Comparison of ENCODE assay signal across 1 cellular context in the genomic region with DNA sequence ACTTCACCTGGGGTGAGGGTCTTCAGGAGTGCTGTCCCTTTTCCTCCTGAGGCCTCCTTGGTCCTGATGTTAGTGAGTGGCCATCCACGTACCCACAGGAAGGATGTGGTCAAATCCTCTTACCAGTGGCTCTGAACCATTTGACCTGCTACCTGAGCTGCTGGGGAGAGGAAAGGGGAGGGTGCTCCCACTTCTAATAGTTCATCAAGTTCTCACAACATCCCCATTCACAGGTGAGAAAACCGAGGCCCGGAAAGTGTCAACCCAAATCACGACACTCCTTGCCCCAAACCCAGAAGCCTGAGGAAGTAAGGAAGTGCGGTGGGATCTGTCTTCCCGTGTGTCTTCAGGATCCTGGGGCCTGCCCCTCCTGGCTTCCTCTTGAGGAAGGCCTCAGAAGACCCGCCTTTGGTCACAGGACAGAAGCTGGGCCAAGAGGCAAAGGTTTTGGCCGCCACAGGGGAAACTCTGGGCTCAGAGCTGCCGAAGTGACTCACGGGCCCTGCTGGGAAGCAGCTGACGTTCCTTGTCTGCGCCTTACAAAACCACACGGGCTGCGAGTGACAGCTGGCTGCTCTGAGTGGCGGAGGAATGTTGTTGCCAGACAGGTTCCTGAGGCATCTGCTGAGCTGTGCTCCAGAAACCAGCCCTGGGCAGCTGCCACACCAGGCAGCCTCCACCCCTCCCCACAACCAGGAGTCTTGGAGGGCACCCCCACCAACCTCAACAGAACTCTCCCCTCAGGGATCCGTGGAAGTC.
TF ChIP-seq lines count a peak whose summit lies in the region.

No MANE protein-coding gene starts in this region.

TF ChIP-seq in IMR-90, 13 proteins besides CTCF, POLR2A, EP300 and RAD21:
- TF ChIP-seq, protein P1, sequence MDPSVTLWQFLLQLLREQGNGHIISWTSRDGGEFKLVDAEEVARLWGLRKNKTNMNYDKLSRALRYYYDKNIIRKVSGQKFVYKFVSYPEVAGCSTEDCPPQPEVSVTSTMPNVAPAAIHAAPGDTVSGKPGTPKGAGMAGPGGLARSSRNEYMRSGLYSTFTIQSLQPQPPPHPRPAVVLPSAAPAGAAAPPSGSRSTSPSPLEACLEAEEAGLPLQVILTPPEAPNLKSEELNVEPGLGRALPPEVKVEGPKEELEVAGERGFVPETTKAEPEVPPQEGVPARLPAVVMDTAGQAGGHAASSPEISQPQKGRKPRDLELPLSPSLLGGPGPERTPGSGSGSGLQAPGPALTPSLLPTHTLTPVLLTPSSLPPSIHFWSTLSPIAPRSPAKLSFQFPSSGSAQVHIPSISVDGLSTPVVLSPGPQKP (IDR thresholded peaks at IDR 0.05; ENCODE audit: borderline replicate concordance, low read depth, low read length), result no peak
- TF ChIP-seq CEBPB (IDR thresholded peaks at IDR 0.05; ENCODE audit: low read depth, low read length) (peak; percentile 62), SMC3 (IDR thresholded peaks at IDR 0.05; ENCODE audit: low read depth, low read length) (no peak), FOS (IDR thresholded peaks at IDR 0.05; ENCODE audit: low read depth, low read length) (peak; percentile 83), MXI1 (IDR thresholded peaks at IDR 0.05; ENCODE audit: borderline replicate concordance, low read depth, low read length) (no peak), MAFK (IDR thresholded peaks at IDR 0.05; ENCODE audit: low read depth, low read length) (no peak; the same call in 1 of the 2 replicates), MAZ (IDR thresholded peaks at IDR 0.05; ENCODE audit: borderline replicate concordance, low read depth, low read length) (peak; percentile 56; the same call in 1 of the 2 replicates), RFX5 (IDR thresholded peaks at IDR 0.05; ENCODE audit: low read depth, low read length) (no peak), RCOR1 (IDR thresholded peaks at IDR 0.05; ENCODE audit: insufficient replicate concordance, low read length) (peak; percentile 67), NFE2L2 (IDR thresholded peaks at IDR 0.05; ENCODE audit: low read depth, low read length) (no peak), CHD1 (IDR thresholded peaks at IDR 0.05; ENCODE audit: low read depth, low read length) (no peak), BHLHE40 (IDR thresholded peaks at IDR 0.05; ENCODE audit: low read depth, low read length) (peak; percentile 84)
- TF ChIP-seq, protein P2, sequence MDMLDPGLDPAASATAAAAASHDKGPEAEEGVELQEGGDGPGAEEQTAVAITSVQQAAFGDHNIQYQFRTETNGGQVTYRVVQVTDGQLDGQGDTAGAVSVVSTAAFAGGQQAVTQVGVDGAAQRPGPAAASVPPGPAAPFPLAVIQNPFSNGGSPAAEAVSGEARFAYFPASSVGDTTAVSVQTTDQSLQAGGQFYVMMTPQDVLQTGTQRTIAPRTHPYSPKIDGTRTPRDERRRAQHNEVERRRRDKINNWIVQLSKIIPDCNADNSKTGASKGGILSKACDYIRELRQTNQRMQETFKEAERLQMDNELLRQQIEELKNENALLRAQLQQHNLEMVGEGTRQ (IDR thresholded peaks at IDR 0.05; ENCODE audit: low read depth, low read length), result 0 out of 2 replicates have a peak, but pooled peaks have one; percentile 18
